24 cellular contexts compared by ENCODE assay signal in the genomic region with DNA sequence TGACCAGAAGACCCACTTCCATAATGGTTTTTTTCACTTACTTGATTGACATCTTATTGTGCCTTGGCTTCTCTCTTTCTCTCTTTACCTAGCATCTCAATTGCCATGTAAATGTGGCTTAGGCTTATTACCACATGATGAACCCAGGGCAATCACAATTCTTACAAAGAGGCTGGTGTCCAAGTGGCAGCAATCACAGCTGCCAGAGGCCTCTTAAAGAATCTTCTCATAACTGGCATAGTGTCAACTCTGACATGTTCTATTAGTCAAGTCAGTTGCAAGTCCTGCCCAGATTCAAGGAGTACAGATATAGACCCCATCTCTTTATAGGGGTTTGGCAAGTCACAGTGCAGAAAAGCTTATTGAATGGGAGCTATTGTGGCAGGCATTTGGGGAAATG.
"Had no signal": no experiment of that assay in that cellular context is flagged by ENCODE, and none has a peak within 500 bp of the region (broad histone marks: within the 10 kb centered on the region; RNA-seq: fewer than 3 reads in every experiment).

No MANE protein-coding gene starts in this region.

- H3K27ac Mint-ChIP-seq: activated CD4-positive, alpha-beta T cell treated with anti-CD3 and anti-CD28 coated beads for 36 hours; activated CD8-positive, alpha-beta memory T cell treated with anti-CD3 and anti-CD28 coated beads, Interleukin-2, amount 10 ng/mL, durations not matched to agents 7 days and 5 days; activated CD8-positive, alpha-beta T cell treated with anti-CD3 and anti-CD28 coated beads, Interleukin-2, amount 10 ng/mL, durations not matched to agents 7 days and 5 days; activated naive CD4-positive, alpha-beta T cell treated with anti-CD3 and anti-CD28 coated beads, Interleukin-2, amount 50 U/mL, for 72 hours; activated T-helper 2 cell treated with anti-CD3 and anti-CD28 coated beads, Interferon-gamma antibody, Interleukin-2, Interleukin-4, amounts not matched to agents 10 μg/mL and 5 μg/mL and 100 μg/mL, durations not matched to agents 14 hours and 24 hours and 36 hours; dendritic cell treated with granulocyte-macrophage colony-stimulating factor and Interleukin-4, amounts not matched to agents 40 ng/mL and 50 ng/mL, for 4 days; T-helper 2 cell treated with Interferon-gamma antibody and Interleukin-4, amounts not matched to agents 5 μg/mL and 100 μg/mL, for 36 hours had no signal

- H3K9me3 ChIP-seq: esophagus squamous epithelium, psoas muscle, tibial artery, upper lobe of right lung had no signal

- H3K4me3 Mint-ChIP-seq: activated CD4-positive, alpha-beta T cell treated with anti-CD3 and anti-CD28 coated beads for 36 hours; activated CD8-positive, alpha-beta memory T cell treated with anti-CD3 and anti-CD28 coated beads, Interleukin-2, amount 10 ng/mL, durations not matched to agents 7 days and 5 days; activated CD8-positive, alpha-beta T cell treated with anti-CD3 and anti-CD28 coated beads, Interleukin-2, amount 10 ng/mL, durations not matched to agents 7 days and 5 days; central memory CD8-positive, alpha-beta T cell; dendritic cell treated with granulocyte-macrophage colony-stimulating factor and Interleukin-4, amounts not matched to agents 40 ng/mL and 50 ng/mL, for 4 days; nephron; T-helper 2 cell treated with Interferon-gamma antibody and Interleukin-4, amounts not matched to agents 5 μg/mL and 100 μg/mL, for 36 hours had no signal

- H3K9me3 Mint-ChIP-seq: dendritic cell treated with granulocyte-macrophage colony-stimulating factor and Interleukin-4, amounts not matched to agents 40 ng/mL and 50 ng/mL, for 4 days; nephron had no signal

- H3K79me2 ChIP-seq: parathyroid adenoma had no signal

- ATAC-seq: activated CD4-positive, alpha-beta T cell treated with anti-CD3 and anti-CD28 coated beads for 36 hours; activated CD8-positive, alpha-beta memory T cell treated with anti-CD3 and anti-CD28 coated beads, Interleukin-2, amount 10 ng/mL, durations not matched to agents 7 days and 5 days; activated CD8-positive, alpha-beta T cell treated with anti-CD3 and anti-CD28 coated beads, Interleukin-2, amount 10 ng/mL, durations not matched to agents 7 days and 5 days; activated naive CD4-positive, alpha-beta T cell treated with anti-CD3 and anti-CD28 coated beads, Interleukin-2, amount 50 U/mL, for 72 hours; psoas muscle; upper lobe of right lung had no signal

- H3K9ac ChIP-seq: parathyroid adenoma had no signal

- H3K27me3 Mint-ChIP-seq: activated CD4-positive, alpha-beta T cell treated with anti-CD3 and anti-CD28 coated beads for 36 hours; activated CD8-positive, alpha-beta memory T cell treated with anti-CD3 and anti-CD28 coated beads, Interleukin-2, amount 10 ng/mL, durations not matched to agents 7 days and 5 days; central memory CD8-positive, alpha-beta T cell; dendritic cell treated with granulocyte-macrophage colony-stimulating factor and Interleukin-4, amounts not matched to agents 40 ng/mL and 50 ng/mL, for 4 days had no signal

- H3K4me3 ChIP-seq: esophagus squamous epithelium, left ventricle myocardium inferior, lung, psoas muscle, right atrium auricular region, spleen, suprapubic skin, tibial artery, upper lobe of right lung had no signal

- H2AFZ ChIP-seq: parathyroid adenoma had no signal

- H3K36me3 ChIP-seq: esophagus squamous epithelium, left ventricle myocardium inferior, right atrium auricular region, spleen, suprapubic skin, tibial artery, upper lobe of right lung had no signal

- H3K4me1 ChIP-seq: esophagus squamous epithelium, left ventricle myocardium inferior, parathyroid adenoma, psoas muscle, right atrium auricular region, spleen, suprapubic skin, tibial artery, upper lobe of right lung had no signal

- H3K27me3 ChIP-seq: esophagus squamous epithelium, right atrium auricular region, spleen, suprapubic skin, tibial artery, upper lobe of right lung had no signal

- H3K36me3 Mint-ChIP-seq: activated CD8-positive, alpha-beta memory T cell treated with anti-CD3 and anti-CD28 coated beads, Interleukin-2, amount 10 ng/mL, durations not matched to agents 7 days and 5 days; activated naive CD4-positive, alpha-beta T cell treated with anti-CD3 and anti-CD28 coated beads, Interleukin-2, amount 50 U/mL, for 72 hours had no signal

- H3K27ac ChIP-seq: esophagus squamous epithelium, left ventricle myocardium inferior, parathyroid adenoma, psoas muscle, right atrium auricular region, spleen, suprapubic skin, tibial artery, upper lobe of right lung had no signal

- H3K4me1 Mint-ChIP-seq: activated CD4-positive, alpha-beta T cell treated with anti-CD3 and anti-CD28 coated beads for 36 hours; activated CD8-positive, alpha-beta memory T cell treated with anti-CD3 and anti-CD28 coated beads, Interleukin-2, amount 10 ng/mL, durations not matched to agents 7 days and 5 days; central memory CD8-positive, alpha-beta T cell had no signal

- DNase-seq: activated CD4-positive, alpha-beta T cell treated with anti-CD3 and anti-CD28 coated beads for 36 hours; activated CD4-positive, CD25-positive, alpha-beta regulatory T cell; activated CD8-positive, alpha-beta memory T cell treated with anti-CD3 and anti-CD28 coated beads, Interleukin-2, amount 10 ng/mL, durations not matched to agents 7 days and 5 days; activated CD8-positive, alpha-beta T cell treated with anti-CD3 and anti-CD28 coated beads, Interleukin-2, amount 10 ng/mL, durations not matched to agents 7 days and 5 days; activated T-cell treated with anti-CD3 and anti-CD28 coated beads, Interleukin-2, amount 50 U/mL, for 48 hours; esophagus squamous epithelium; left ventricle myocardium inferior; mesendoderm; occipital lobe; psoas muscle; spleen; stimulated activated naive CD4-positive, alpha-beta T cell; tibial artery; upper lobe of right lung had no signal
